Comparison of ENCODE assay signal across 8 cellular contexts in genomic region chr7:139777304-139777890, GRCh38. TPM values are rescaled to one million over a fixed set of nuclear protein-coding genes. Genes with fewer than 3 reads are reported as not detected.
DNase-seq lines count a peak whose midpoint lies in the region; ATAC-seq and TF ChIP-seq lines count a peak whose summit lies in the region.

No MANE protein-coding gene starts in this region.

- H3K9me3 ChIP-seq in adrenal gland (replicated peaks in 1 of 3): no peaks in the 10 kb centered on the region
- H3K9me3 ChIP-seq in iPS DF 6.9 (ENCODE audit: control insufficient read depth, insufficient read depth, low read length): no peaks in the 10 kb centered on the region
- H3K9me3 ChIP-seq in skeletal muscle tissue (ENCODE audit: control insufficient read depth in 3 of 3, low read length in 3 of 3): no peaks in the 10 kb centered on the region

- DNase-seq in GM10266 (ENCODE audit: extremely low spot score): peak; percentile 77
- peak; percentile 33 for DNase-seq in RPMI7951 (ENCODE audit: low read depth)
- DNase-seq in adrenal gland: peak in 5 of 7 donors; percentile 35 to 54 (median 49)
- DNase-seq in iPS DF 6.9 (ENCODE audit: low read depth, low spot score): no peak

- ATAC-seq in HG02610 (IDR thresholded peaks at IDR 0.05; ENCODE audit: unreplicated experiment) (peak; percentile 20), HG02938 (IDR thresholded peaks at IDR 0.05; ENCODE audit: unreplicated experiment) (no peak), HG02884 (IDR thresholded peaks at IDR 0.05; ENCODE audit: unreplicated experiment) (no peak)

- WGBS in adrenal gland, 4 donors: 0 to 3% (median 1%) methylated on average over 5 to 88 of the region's 88 CpGs
- WGBS in iPS DF 6.9 (ENCODE audit: insufficient coverage, insufficient read length): no CpG with 5 or more reads among the region's 88 CpGs

- H3K4me1 ChIP-seq in adrenal gland (replicated peaks in 1 of 2) (peaks cover 18 to 24% of the 10 kb centered on the region in 2 donors), iPS DF 6.9 (ENCODE audit: control insufficient read depth, insufficient read depth, low read length) (no peaks in the 10 kb centered on the region), skeletal muscle tissue (ENCODE audit: control insufficient read depth in 3 of 3, insufficient read depth in 3 of 3, low read length in 3 of 3) (peaks cover 17 to 25% (median 17%) of the 10 kb centered on the region in 3 donors)

- H3K27ac ChIP-seq in adrenal gland (peak overlapping the region in 4 of 5 donors; percentile 79 to 98 (median 90)), iPS DF 6.9 (ENCODE audit: low read length) (no peak overlapping the region), skeletal muscle tissue (ENCODE audit: low read depth, low read length) (peak overlapping the region; percentile 81)

- TF ChIP-seq POLR2A in adrenal gland (IDR thresholded peaks at IDR 0.05): peak in 1 of 2 donors; percentile 26

- H3K36me3 ChIP-seq in adrenal gland (replicated peaks in 1 of 2) (no peaks in the 10 kb centered on the region), iPS DF 6.9 (ENCODE audit: control insufficient read depth, insufficient read depth, low read length) (no peaks in the 10 kb centered on the region), skeletal muscle tissue (ENCODE audit: control insufficient read depth in 3 of 3, insufficient read depth in 3 of 3, low read length in 3 of 3) (no peaks in the 10 kb centered on the region)

- intact Hi-C loops in adrenal gland (cut with DNase I): loop anchor here (5.0 to 10.0 kb wide), 2 partner anchors 123 to 225 kb away; no protein-coding TSS in a partner anchor

- peak overlapping the region in 3 of 4 donors; percentile 35 to 95 (median 88) for H3K4me3 ChIP-seq in adrenal gland
- peak overlapping the region; percentile 98; the same call in 1 of the 2 replicates for H3K4me3 ChIP-seq in iPS DF 6.9 (ENCODE audit: low read length)
- H3K4me3 ChIP-seq in skeletal muscle tissue (ENCODE audit: low read length in 3 of 3): peak overlapping the region; percentile 84 to 95 (median 86)

- H3K27me3 ChIP-seq in adrenal gland (no peaks in the 10 kb centered on the region), iPS DF 6.9 (ENCODE audit: control insufficient read depth, insufficient read depth, low read length) (peaks cover 11% of the 10 kb centered on the region), skeletal muscle tissue (ENCODE audit: control insufficient read depth in 3 of 3, insufficient read depth in 3 of 3, low read length in 3 of 3) (peaks cover 0 to 2% (median 0%) of the 10 kb centered on the region in 3 donors)

- no peak for TF ChIP-seq CTCF in GM10266 (IDR thresholded peaks at IDR 0.05; ENCODE audit: control insufficient read depth, insufficient read depth, low read depth, missing control alignments)
- TF ChIP-seq CTCF in adrenal gland (IDR thresholded peaks at IDR 0.05): no peak

- H3K9ac ChIP-seq in skeletal muscle tissue (ENCODE audit: low read depth in 1 of 3, low read length in 3 of 3): peak overlapping the region; percentile 88 to 95 (median 90)

RNA-seq across cellular contexts. Expression of gene HIPK2, which starts 0.4 kb away (rescaled TPM):
- total RNA-seq in RPMI7951 (2014; rRNA removed; shearing (Covaris generic)): 7.5 and 8.3 TPM in 2 replicates
- total RNA-seq in adrenal gland (10 to 100 TPM; 36.3 to 82.4 (median 64.2) TPM), skeletal muscle tissue (5.7 TPM)
- 10 to 100 TPM in 2 of 3 donors, 1 to 10 TPM in 1; 4.7 to 20.8 (median 14.7) TPM for polyA plus RNA-seq in adrenal gland

RNA-seq across cellular contexts. Expression of gene TBXAS1, which starts 51.7 kb away (rescaled TPM):
- 2.4 and 3.5 TPM in 2 replicates for total RNA-seq in RPMI7951 (2014; rRNA removed; shearing (Covaris generic))
- total RNA-seq in adrenal gland (10 to 100 TPM; 15.3 to 87.0 (median 32.3) TPM), skeletal muscle tissue (9.9 TPM)
- polyA plus RNA-seq in adrenal gland: 10 to 100 TPM in 2 of 3 donors, 1 to 10 TPM in 1; 9.0 to 12.8 (median 10.5) TPM
